ENCODE assay signal across 13 cellular contexts in genomic region chr1:246591047-246591446, GRCh38. TPM values are rescaled to one million over a fixed set of nuclear protein-coding genes. Genes with fewer than 3 reads are reported as not detected.
DNase-seq lines count a peak whose midpoint lies in the region; ATAC-seq, FAIRE-seq and TF ChIP-seq lines count a peak whose summit lies in the region.
"Had no signal": no experiment of that assay in that cellular context is flagged by ENCODE, and none has a peak within 500 bp of the region (broad histone marks: within the 10 kb centered on the region; RNA-seq: fewer than 3 reads in every experiment).

No MANE protein-coding gene starts in this region.

- peaks cover 7% of the 10 kb centered on the region for H3K36me3 ChIP-seq in right atrium auricular region
- H3K36me3 ChIP-seq: thoracic aorta had no signal

- no peaks in the 10 kb centered on the region for H3K27me3 ChIP-seq in right atrium auricular region

- ATAC-seq in GM19372 (IDR thresholded peaks at IDR 0.05; ENCODE audit: low read depth, unreplicated experiment) (peak; percentile 18), HG02798 (IDR thresholded peaks at IDR 0.05; ENCODE audit: poor library complexity, unreplicated experiment) (peak; percentile 35), HG03520 (IDR thresholded peaks at IDR 0.05; ENCODE audit: unreplicated experiment) (peak; percentile 28)

- DNase-seq in GM12892 (ENCODE audit: insufficient read length) (no peak), MV-4-11 (lab: John Stamatoyannopoulos, UW) (no peak), NCI-H2081 treated with DMSO at 0.1 percent for 48 hours (lab: John Stamatoyannopoulos, UW) (no peak), right atrium auricular region (ENCODE audit: low spot score) (no peak), endothelial cell (ENCODE audit: low spot score) (no peak)
- DNase-seq: left ventricle myocardium inferior, OCI-M1 had no signal

- no peak overlapping the region for H3K27ac Mint-ChIP-seq in endothelial cell (ENCODE audit: unreplicated experiment)

- peaks cover 17% of the 10 kb centered on the region for H3K36me3 Mint-ChIP-seq in endothelial cell (ENCODE audit: low read depth, unreplicated experiment)

- peak; percentile 44 for FAIRE-seq in GM12892 (lab: Jason Lieb, UNC)
- FAIRE-seq: frontal cortex had no signal

- H3K9me3 ChIP-seq in right atrium auricular region = no peaks in the 10 kb centered on the region

- H3K9me3 Mint-ChIP-seq in endothelial cell (ENCODE audit: unreplicated experiment) = peaks cover 7% of the 10 kb centered on the region

- peaks cover 0 to 21% of the 10 kb centered on the region in 2 donors for H3K4me1 ChIP-seq in right atrium auricular region
- H3K4me1 ChIP-seq: parathyroid adenoma had no signal

- H3K27me3 Mint-ChIP-seq in endothelial cell (ENCODE audit: unreplicated experiment) = no peaks in the 10 kb centered on the region

- H3K4me1 Mint-ChIP-seq in endothelial cell (ENCODE audit: unreplicated experiment) = no peaks in the 10 kb centered on the region

- no peak overlapping the region for H3K4me3 ChIP-seq in right atrium auricular region
- H3K4me3 ChIP-seq: left ventricle myocardium inferior, thoracic aorta had no signal

- TF ChIP-seq CTCF in right atrium auricular region (IDR thresholded peaks at IDR 0.05) (no peak), endothelial cell (IDR thresholded peaks at IDR 0.05; ENCODE audit: unreplicated experiment) (no peak)

- no peak overlapping the region for H3K4me3 Mint-ChIP-seq in endothelial cell (ENCODE audit: unreplicated experiment)

- H3K27ac ChIP-seq in right atrium auricular region = no peak overlapping the region
- H3K27ac ChIP-seq: left ventricle myocardium inferior, parathyroid adenoma, thoracic aorta had no signal

- TF ChIP-seq POLR2A in GM12892 (IDR thresholded peaks at IDR 0.05; ENCODE audit: low read depth, low read length) = no peak

RNA-seq across cellular contexts. Expression of gene CNST, which starts 24.8 kb away (rescaled TPM):
- polyA plus RNA-seq in GM12892 (2012; ENCODE audit: missing spikeins) = 7.7 TPM
- 10 to 100 TPM; 15.6 to 19.0 TPM for total RNA-seq in right atrium auricular region
- total RNA-seq in endothelial cell (ENCODE audit: unreplicated experiment) = 14.6 TPM

RNA-seq across cellular contexts. Expression of gene TFB2M, which starts 25.0 kb away (rescaled TPM):
- polyA plus RNA-seq in GM12892 (2012; ENCODE audit: missing spikeins) = 20.8 TPM
- total RNA-seq in right atrium auricular region (10 to 100 TPM in 1 of 2 donors, 1 to 10 TPM in 1; 5.5 to 12.0 TPM), endothelial cell (ENCODE audit: unreplicated experiment) (9.5 TPM)
